9 cellular contexts compared by ENCODE assay signal in genomic region chr2:233081232-233081730, GRCh38. TPM values are rescaled to one million over a fixed set of nuclear protein-coding genes. Genes with fewer than 3 reads are reported as not detected.
DNase-seq lines count a peak whose midpoint lies in the region; ATAC-seq and TF ChIP-seq lines count a peak whose summit lies in the region.
"Had no signal": no experiment of that assay in that cellular context is flagged by ENCODE, and none has a peak within 500 bp of the region (broad histone marks: within the 10 kb centered on the region; RNA-seq: fewer than 3 reads in every experiment).

No MANE protein-coding gene starts in this region.

- 0 out of 2 replicates have a peak, but pooled peaks cover 4% of the 10 kb centered on the region for H3K36me3 ChIP-seq in SU-DHL-6 (ENCODE audit: low read length)

- peaks cover 85% of the 10 kb centered on the region for H3K4me1 Mint-ChIP-seq in stimulated activated memory B cell treated with anti-CD40 and anti-IgM and Interleukin-4, amounts not matched to agents 10 μg/mL and 1 μg/mL and 100 μg/mL, for 72 hours

- no peak overlapping the region for H3K4me3 ChIP-seq in SU-DHL-6 (ENCODE audit: insufficient read depth, low read length, poor library complexity, severe bottlenecking)
- H3K4me3 ChIP-seq: body of pancreas had no signal

- no peak overlapping the region for H3K27ac Mint-ChIP-seq in stimulated activated memory B cell treated with anti-CD40 and anti-IgM and Interleukin-4, amounts not matched to agents 10 μg/mL and 1 μg/mL and 100 μg/mL, for 72 hours

- ATAC-seq in GM19463 (IDR thresholded peaks at IDR 0.05; ENCODE audit: unreplicated experiment) (peak; percentile 18), HG02938 (IDR thresholded peaks at IDR 0.05; ENCODE audit: unreplicated experiment) (no peak), HG02588 (IDR thresholded peaks at IDR 0.05; ENCODE audit: unreplicated experiment) (no peak)
- ATAC-seq in stimulated activated memory B cell treated with anti-CD40 and anti-IgM and Interleukin-4, amounts not matched to agents 10 μg/mL and 1 μg/mL and 100 μg/mL, for 72 hours, result peak; percentile 47
- ATAC-seq: body of pancreas had no signal

- no peaks in the 10 kb centered on the region for H3K9me3 Mint-ChIP-seq in stimulated activated memory B cell treated with anti-CD40 and anti-IgM and Interleukin-4, amounts not matched to agents 10 μg/mL and 1 μg/mL and 100 μg/mL, for 72 hours

- peak overlapping the region; percentile 57 for H3K9ac ChIP-seq in SU-DHL-6 (ENCODE audit: low read length)

- no peaks in the 10 kb centered on the region for H3K9me2 ChIP-seq in SU-DHL-6 (replicated peaks; ENCODE audit: insufficient read depth, low read length)

- peak overlapping the region; percentile 74 for H3K4me3 Mint-ChIP-seq in stimulated activated memory B cell treated with anti-CD40 and anti-IgM and Interleukin-4, amounts not matched to agents 10 μg/mL and 1 μg/mL and 100 μg/mL, for 72 hours

- H3K27ac ChIP-seq in SU-DHL-6 (ENCODE audit: low read depth, low read length), result peak overlapping the region; percentile 93

- DNase-seq in central memory CD4-positive, alpha-beta T cell, result peak; percentile 68
- no peak for DNase-seq in occipital lobe (lab: John Stamatoyannopoulos, UW)
- no peak for DNase-seq in NCI-H510A (lab: John Stamatoyannopoulos, UW)

- H4K20me1 ChIP-seq in SU-DHL-6 (ENCODE audit: low read depth, low read length), result no peaks in the 10 kb centered on the region

- no peaks in the 10 kb centered on the region for H3K27me3 ChIP-seq in SU-DHL-6 (ENCODE audit: low read length)
- H3K27me3 ChIP-seq: body of pancreas had no signal

- H3K4me2 ChIP-seq in SU-DHL-6 (ENCODE audit: low read depth, low read length, poor library complexity, severe bottlenecking), result peak overlapping the region; percentile 70

- H3K79me2 ChIP-seq in SU-DHL-6 (ENCODE audit: insufficient read depth, low read length), result peaks cover 53% of the 10 kb centered on the region

- TF ChIP-seq CTCF in SU-DHL-6 (IDR thresholded peaks at IDR 0.05; ENCODE audit: insufficient read depth, low read length, poor library complexity, severe bottlenecking), result no peak

- H3K9me3 ChIP-seq in SU-DHL-6 (ENCODE audit: insufficient read depth, low read length), result no peaks in the 10 kb centered on the region
- H3K9me3 ChIP-seq: body of pancreas had no signal

- peaks cover 75% of the 10 kb centered on the region for H3K36me3 Mint-ChIP-seq in stimulated activated memory B cell treated with anti-CD40 and anti-IgM and Interleukin-4, amounts not matched to agents 10 μg/mL and 1 μg/mL and 100 μg/mL, for 72 hours

- no peak overlapping the region for H2AFZ ChIP-seq in SU-DHL-6 (ENCODE audit: low read depth, low read length, severe bottlenecking)

- H3F3A ChIP-seq in SU-DHL-6 (ENCODE audit: insufficient read depth), result peaks cover 85% of the 10 kb centered on the region

- no peaks in the 10 kb centered on the region for H3K27me3 Mint-ChIP-seq in stimulated activated memory B cell treated with anti-CD40 and anti-IgM and Interleukin-4, amounts not matched to agents 10 μg/mL and 1 μg/mL and 100 μg/mL, for 72 hours

RNA-seq across cellular contexts. Expression of gene INPP5D, which starts 21.1 kb away (rescaled TPM):
- 2.5 TPM for total RNA-seq in occipital lobe

RNA-seq across cellular contexts. Expression of gene NEU2, which starts 48.8 kb away (rescaled TPM):
- total RNA-seq in occipital lobe, result not detected
- total RNA-seq: body of pancreas had no signal

Comparison
In these comparisons a context has a peak if more than half of its experiments do, and no peak if none do; other contexts are left out.
1. ATAC-seq: peak in GM19463 (single experiment) and stimulated activated memory B cell treated with anti-CD40 and anti-IgM and Interleukin-4, amounts not matched to agents 10 μg/mL and 1 μg/mL and 100 μg/mL, for 72 hours (single experiment); none in HG02938 (single experiment) and HG02588 (single experiment).